In genomic region chr10:68856352-68856751, GRCh38 we compare ENCODE assay signal across 31 cellular contexts. TPM values are rescaled to one million over a fixed set of nuclear protein-coding genes. Genes with fewer than 3 reads are reported as not detected.
"Had no signal": no experiment of that assay in that cellular context is flagged by ENCODE, and none has a peak within 500 bp of the region (broad histone marks: within the 10 kb centered on the region; RNA-seq: fewer than 3 reads in every experiment).

No MANE protein-coding gene starts in this region.

- H3K9me3 ChIP-seq: gastrocnemius medialis had no signal

- H3K4me1 ChIP-seq: body of pancreas, foreskin keratinocyte, gastrocnemius medialis, heart left ventricle had no signal

- H3K27ac ChIP-seq: body of pancreas, esophagus muscularis mucosa, foreskin keratinocyte, gastrocnemius medialis, heart left ventricle, WERI-Rb-1 had no signal

- H3K27me3 ChIP-seq: body of pancreas, esophagus muscularis mucosa, foreskin keratinocyte, gastrocnemius medialis, heart left ventricle had no signal

- ATAC-seq: activated CD4-positive, CD25-positive, alpha-beta regulatory T cell treated with anti-CD3 and anti-CD28 coated beads, Interleukin-2, amount 50 U/mL, for 24 hours; activated CD8-positive, alpha-beta T cell treated with anti-CD3 and anti-CD28 coated beads for 36 hours; activated T-cell treated with anti-CD3 and anti-CD28 coated beads, Interleukin-2, amount 50 U/mL, for 4 hours; activated T-helper 17 cell treated with anti-CD3 and anti-CD28 coated beads, Interleukin-2, amount 50 U/mL, for 72 hours; body of pancreas; effector memory CD8-positive, alpha-beta T cell; foreskin keratinocyte; gastrocnemius medialis; heart left ventricle had no signal

- H3K36me3 ChIP-seq: esophagus muscularis mucosa, gastrocnemius medialis, heart left ventricle, WERI-Rb-1 had no signal

- H3K4me3 Mint-ChIP-seq: activated B cell treated with CpG ODN at 0.5 μM for 24 hours; activated CD8-positive, alpha-beta T cell treated with anti-CD3 and anti-CD28 coated beads for 36 hours; activated naive CD8-positive, alpha-beta T cell; activated T-cell treated with anti-CD3 and anti-CD28 coated beads, Interleukin-2, amount 50 U/mL, for 4 hours; activated T-helper 17 cell treated with anti-CD3 and anti-CD28 coated beads, Interleukin-2, amount 50 U/mL, for 72 hours; effector memory CD8-positive, alpha-beta T cell; T-helper 2 cell treated with Interferon-gamma antibody and Interleukin-4, amounts not matched to agents 5 μg/mL and 100 μg/mL, for 36 hours had no signal

- H3K4me1 Mint-ChIP-seq: activated B cell treated with CpG ODN at 0.5 μM for 24 hours; activated T-helper 17 cell treated with anti-CD3 and anti-CD28 coated beads, Interleukin-2, amount 50 U/mL, for 72 hours had no signal

- H3K27ac Mint-ChIP-seq: activated B cell treated with CpG ODN at 0.5 μM for 24 hours; activated CD8-positive, alpha-beta T cell treated with anti-CD3 and anti-CD28 coated beads for 36 hours; activated naive CD8-positive, alpha-beta T cell; activated T-helper 17 cell treated with anti-CD3 and anti-CD28 coated beads, Interleukin-2, amount 50 U/mL, for 72 hours; effector memory CD8-positive, alpha-beta T cell; T-helper 2 cell treated with Interferon-gamma antibody and Interleukin-4, amounts not matched to agents 5 μg/mL and 100 μg/mL, for 36 hours had no signal

- H3K27me3 Mint-ChIP-seq: activated B cell treated with CpG ODN at 0.5 μM for 24 hours; activated CD8-positive, alpha-beta T cell treated with anti-CD3 and anti-CD28 coated beads for 36 hours; activated naive CD8-positive, alpha-beta T cell had no signal

- DNase-seq: activated B cell treated with CpG ODN at 0.5 μM for 24 hours; activated CD4-positive, alpha-beta T cell treated with anti-CD3 and anti-CD28 coated beads for 48 hours; activated CD4-positive, alpha-beta T cell treated with anti-CD3 and anti-CD28 coated beads, Interleukin-2, amount 50 U/mL, for 1 hour; activated CD4-positive, alpha-beta T cell treated with anti-CD3 and anti-CD28 coated beads, Interleukin-2, amount 50 U/mL, for 48 hours; activated CD8-positive, alpha-beta memory T cell treated with anti-CD3 and anti-CD28 coated beads for 24 hours; activated CD8-positive, alpha-beta T cell treated with anti-CD3 and anti-CD28 coated beads for 36 hours; activated effector memory CD4-positive, alpha-beta T cell treated with Interleukin-2 at 50 U/mL for 16 hours; activated gamma-delta T cell treated with Interleukin-2 at 50 U/mL for 16 hours; activated naive CD4-positive, alpha-beta T cell treated with anti-CD3 and anti-CD28 coated beads, Interleukin-2, amount 50 U/mL, for 16 hours; activated naive CD4-positive, alpha-beta T cell treated with Interleukin-2 at 50 U/mL for 16 hours; activated T-cell treated with anti-CD3 and anti-CD28 coated beads, Interleukin-2, amount 50 U/mL, for 4 hours; amniotic stem cell; aorta; body of pancreas; caudate nucleus; cortex of kidney; dermis blood vessel endothelial cell; effector CD4-positive, alpha-beta T cell; effector memory CD8-positive, alpha-beta T cell; erythroblast; foreskin keratinocyte; gastrocnemius medialis; glutamatergic neuron; heart left ventricle; T1000; WERI-Rb-1 had no signal

- H3K4me3 ChIP-seq: body of pancreas, esophagus muscularis mucosa, gastrocnemius medialis, heart left ventricle had no signal

RNA-seq across cellular contexts. Expression of gene STOX1, which starts 29.0 kb away (rescaled TPM):
- polyA plus RNA-seq: aorta had no signal
